ENCODE assay signal across 8 cellular contexts in genomic region chr17:18185391-18185790, GRCh38. TPM values are rescaled to one million over a fixed set of nuclear protein-coding genes. Genes with fewer than 3 reads are reported as not detected.
DNase-seq lines count a peak whose midpoint lies in the region; ATAC-seq lines count a peak whose summit lies in the region.

No MANE protein-coding gene starts in this region.

- peak overlapping the region; percentile 93 for H3K27ac Mint-ChIP-seq in activated CD4-positive, alpha-beta T cell treated with anti-CD3 and anti-CD28 coated beads for 36 hours
- peak overlapping the region; percentile 87 for H3K27ac Mint-ChIP-seq in activated naive CD8-positive, alpha-beta T cell

- H3K4me3 Mint-ChIP-seq in activated CD4-positive, alpha-beta T cell treated with anti-CD3 and anti-CD28 coated beads for 36 hours: peak overlapping the region; percentile 97
- peak overlapping the region; percentile 98 for H3K4me3 Mint-ChIP-seq in activated naive CD8-positive, alpha-beta T cell

- no peaks in the 10 kb centered on the region for H3K27me3 Mint-ChIP-seq in activated CD4-positive, alpha-beta T cell treated with anti-CD3 and anti-CD28 coated beads for 36 hours
- no peaks in the 10 kb centered on the region for H3K27me3 Mint-ChIP-seq in activated naive CD8-positive, alpha-beta T cell

- in situ Hi-C loops in KBM-7 (cut with MboI; ENCODE audit: low pct_unique_long_range_greater_than_20kb, low sequenced_read_pairs): no loop called here

- no peak for DNase-seq in activated CD4-positive, alpha-beta T cell treated with anti-CD3 and anti-CD28 coated beads for 36 hours
- DNase-seq in activated CD4-positive, alpha-beta T cell treated with anti-CD3 and anti-CD28 coated beads for 1 hour: no peak
- DNase-seq in substantia nigra (lab: John Stamatoyannopoulos, UW) (no peak), Kasumi-1 (lab: John Stamatoyannopoulos, UW) (no peak), KBM-7 (no peak), middle frontal gyrus (ENCODE audit: extremely low spot score, low spot score) (no peak)

- H3K4me1 Mint-ChIP-seq in activated CD4-positive, alpha-beta T cell treated with anti-CD3 and anti-CD28 coated beads for 36 hours: peaks cover 57% of the 10 kb centered on the region
- peaks cover 63% of the 10 kb centered on the region for H3K4me1 Mint-ChIP-seq in activated naive CD8-positive, alpha-beta T cell (ENCODE audit: low read depth)

- peaks cover 54% of the 10 kb centered on the region for H3K36me3 Mint-ChIP-seq in activated CD4-positive, alpha-beta T cell treated with anti-CD3 and anti-CD28 coated beads for 36 hours (ENCODE audit: low read depth)
- H3K36me3 Mint-ChIP-seq in activated naive CD8-positive, alpha-beta T cell: peaks cover 6% of the 10 kb centered on the region

- peak overlapping the region; percentile 97 for H3K27ac ChIP-seq in substantia nigra (ENCODE audit: low read depth, low read length, poor library complexity, severe bottlenecking)

- CTCF ChIA-PET in activated CD4-positive, alpha-beta T cell treated with anti-CD3 and anti-CD28 coated beads for 36 hours (lab: Charles Lee): interaction anchor here (0.7 to 5.8 kb wide), 7 partner anchors 12 to 1056 kb away, joined by 3 to 23 read pairs (median 4); no protein-coding TSS in a partner anchor

- POLR2A ChIA-PET in activated CD4-positive, alpha-beta T cell treated with anti-CD3 and anti-CD28 coated beads for 36 hours (lab: Charles Lee): no interaction called here

- no peak for ATAC-seq in activated CD4-positive, alpha-beta T cell treated with anti-CD3 and anti-CD28 coated beads for 36 hours

- H3K9me3 ChIP-seq in iPS-18c (ENCODE audit: control insufficient read depth, insufficient read depth, low read length): no peaks in the 10 kb centered on the region

- no peaks in the 10 kb centered on the region for H3K9me3 Mint-ChIP-seq in activated CD4-positive, alpha-beta T cell treated with anti-CD3 and anti-CD28 coated beads for 36 hours (ENCODE audit: low read depth)
- no peaks in the 10 kb centered on the region for H3K9me3 Mint-ChIP-seq in activated naive CD8-positive, alpha-beta T cell (ENCODE audit: low read depth)

- intact Hi-C loops in activated CD4-positive, alpha-beta T cell treated with anti-CD3 and anti-CD28 coated beads for 36 hours (cut with DNase I, micrococcal nuclease): no loop called here

- H3K4me3 ChIP-seq in iPS-18c (ENCODE audit: insufficient read depth, low read depth, low read length): peak overlapping the region; percentile 67

RNA-seq across cellular contexts. Expression of gene ALKBH5, which starts 1.8 kb away (rescaled TPM):
- total RNA-seq in activated CD4-positive, alpha-beta T cell treated with anti-CD3 and anti-CD28 coated beads for 36 hours: 100 to 1,000 TPM; 163 to 168 TPM

RNA-seq across cellular contexts. Expression of gene LLGL1, which starts 40.0 kb away (rescaled TPM):
- 10 to 100 TPM; 17.5 to 18.4 TPM for total RNA-seq in activated CD4-positive, alpha-beta T cell treated with anti-CD3 and anti-CD28 coated beads for 36 hours
